ENCODE assay signal across 1 cellular context in the genomic region with DNA sequence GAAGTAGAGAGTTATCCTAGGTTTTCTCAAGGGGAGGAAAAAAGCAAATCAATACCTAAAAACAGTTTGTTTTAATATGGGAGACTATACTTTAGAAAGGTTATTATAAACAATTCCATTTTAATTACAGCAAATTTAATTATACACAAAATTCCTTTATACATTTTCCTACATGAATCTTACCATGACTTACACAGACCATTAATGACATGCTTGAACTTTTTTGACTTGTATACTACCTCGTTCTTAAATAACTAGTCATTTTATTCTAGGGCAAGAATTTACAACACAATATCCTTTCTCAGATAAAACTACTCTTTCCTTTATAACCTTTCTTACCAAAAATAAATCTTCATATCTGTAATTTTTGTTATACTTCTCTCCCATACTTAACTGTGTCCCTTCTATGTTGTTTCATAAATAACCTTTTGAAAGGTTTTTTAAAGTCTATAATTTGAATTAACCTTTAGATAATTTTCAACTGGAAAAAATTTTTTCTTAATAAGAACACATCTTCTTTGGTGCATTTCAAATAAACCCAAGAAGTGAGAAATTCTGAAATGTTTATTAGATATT.
TF ChIP-seq lines count a peak whose summit lies in the region.

No MANE protein-coding gene starts in this region.

TF ChIP-seq in GM23338, 12 proteins besides CTCF, POLR2A, EP300 and RAD21 (continued from another document):
- TF ChIP-seq, protein P1, sequence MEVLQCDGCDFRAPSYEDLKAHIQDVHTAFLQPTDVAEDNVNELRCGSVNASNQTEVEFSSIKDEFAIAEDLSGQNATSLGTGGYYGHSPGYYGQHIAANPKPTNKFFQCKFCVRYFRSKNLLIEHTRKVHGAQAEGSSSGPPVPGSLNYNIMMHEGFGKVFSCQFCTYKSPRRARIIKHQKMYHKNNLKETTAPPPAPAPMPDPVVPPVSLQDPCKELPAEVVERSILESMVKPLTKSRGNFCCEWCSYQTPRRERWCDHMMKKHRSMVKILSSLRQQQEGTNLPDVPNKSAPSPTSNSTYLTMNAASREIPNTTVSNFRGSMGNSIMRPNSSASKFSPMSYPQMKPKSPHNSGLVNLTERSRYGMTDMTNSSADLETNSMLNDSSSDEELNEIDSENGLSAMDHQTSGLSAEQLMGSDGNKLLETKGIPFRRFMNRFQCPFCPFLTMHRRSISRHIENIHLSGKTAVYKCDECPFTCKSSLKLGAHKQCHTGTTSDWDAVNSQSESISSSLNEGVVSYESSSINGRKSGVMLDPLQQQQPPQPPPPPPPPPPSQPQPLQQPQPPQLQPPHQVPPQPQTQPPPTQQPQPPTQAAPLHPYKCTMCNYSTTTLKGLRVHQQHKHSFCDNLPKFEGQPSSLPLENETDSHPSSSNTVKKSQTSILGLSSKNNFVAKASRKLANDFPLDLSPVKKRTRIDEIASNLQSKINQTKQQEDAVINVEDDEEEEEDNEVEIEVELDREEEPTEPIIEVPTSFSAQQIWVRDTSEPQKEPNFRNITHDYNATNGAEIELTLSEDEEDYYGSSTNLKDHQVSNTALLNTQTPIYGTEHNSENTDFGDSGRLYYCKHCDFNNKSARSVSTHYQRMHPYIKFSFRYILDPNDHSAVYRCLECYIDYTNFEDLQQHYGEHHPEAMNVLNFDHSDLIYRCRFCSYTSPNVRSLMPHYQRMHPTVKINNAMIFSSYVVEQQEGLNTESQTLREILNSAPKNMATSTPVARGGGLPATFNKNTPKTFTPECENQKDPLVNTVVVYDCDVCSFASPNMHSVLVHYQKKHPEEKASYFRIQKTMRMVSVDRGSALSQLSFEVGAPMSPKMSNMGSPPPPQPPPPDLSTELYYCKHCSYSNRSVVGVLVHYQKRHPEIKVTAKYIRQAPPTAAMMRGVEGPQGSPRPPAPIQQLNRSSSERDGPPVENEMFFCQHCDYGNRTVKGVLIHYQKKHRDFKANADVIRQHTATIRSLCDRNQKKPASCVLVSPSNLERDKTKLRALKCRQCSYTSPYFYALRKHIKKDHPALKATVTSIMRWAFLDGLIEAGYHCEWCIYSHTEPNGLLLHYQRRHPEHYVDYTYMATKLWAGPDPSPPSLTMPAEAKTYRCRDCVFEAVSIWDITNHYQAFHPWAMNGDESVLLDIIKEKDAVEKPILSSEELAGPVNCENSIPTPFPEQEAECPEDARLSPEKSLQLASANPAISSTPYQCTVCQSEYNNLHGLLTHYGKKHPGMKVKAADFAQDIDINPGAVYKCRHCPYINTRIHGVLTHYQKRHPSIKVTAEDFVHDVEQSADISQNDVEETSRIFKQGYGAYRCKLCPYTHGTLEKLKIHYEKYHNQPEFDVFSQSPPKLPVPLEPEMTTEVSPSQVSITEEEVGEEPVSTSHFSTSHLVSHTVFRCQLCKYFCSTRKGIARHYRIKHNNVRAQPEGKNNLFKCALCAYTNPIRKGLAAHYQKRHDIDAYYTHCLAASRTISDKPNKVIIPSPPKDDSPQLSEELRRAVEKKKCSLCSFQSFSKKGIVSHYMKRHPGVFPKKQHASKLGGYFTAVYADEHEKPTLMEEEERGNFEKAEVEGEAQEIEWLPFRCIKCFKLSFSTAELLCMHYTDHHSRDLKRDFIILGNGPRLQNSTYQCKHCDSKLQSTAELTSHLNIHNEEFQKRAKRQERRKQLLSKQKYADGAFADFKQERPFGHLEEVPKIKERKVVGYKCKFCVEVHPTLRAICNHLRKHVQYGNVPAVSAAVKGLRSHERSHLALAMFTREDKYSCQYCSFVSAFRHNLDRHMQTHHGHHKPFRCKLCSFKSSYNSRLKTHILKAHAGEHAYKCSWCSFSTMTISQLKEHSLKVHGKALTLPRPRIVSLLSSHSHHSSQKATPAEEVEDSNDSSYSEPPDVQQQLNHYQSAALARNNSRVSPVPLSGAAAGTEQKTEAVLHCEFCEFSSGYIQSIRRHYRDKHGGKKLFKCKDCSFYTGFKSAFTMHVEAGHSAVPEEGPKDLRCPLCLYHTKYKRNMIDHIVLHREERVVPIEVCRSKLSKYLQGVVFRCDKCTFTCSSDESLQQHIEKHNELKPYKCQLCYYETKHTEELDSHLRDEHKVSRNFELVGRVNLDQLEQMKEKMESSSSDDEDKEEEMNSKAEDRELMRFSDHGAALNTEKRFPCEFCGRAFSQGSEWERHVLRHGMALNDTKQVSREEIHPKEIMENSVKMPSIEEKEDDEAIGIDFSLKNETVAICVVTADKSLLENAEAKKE (CRISPR knock-in tag; IDR thresholded peaks at IDR 0.05): no peak
